In the genomic region with DNA sequence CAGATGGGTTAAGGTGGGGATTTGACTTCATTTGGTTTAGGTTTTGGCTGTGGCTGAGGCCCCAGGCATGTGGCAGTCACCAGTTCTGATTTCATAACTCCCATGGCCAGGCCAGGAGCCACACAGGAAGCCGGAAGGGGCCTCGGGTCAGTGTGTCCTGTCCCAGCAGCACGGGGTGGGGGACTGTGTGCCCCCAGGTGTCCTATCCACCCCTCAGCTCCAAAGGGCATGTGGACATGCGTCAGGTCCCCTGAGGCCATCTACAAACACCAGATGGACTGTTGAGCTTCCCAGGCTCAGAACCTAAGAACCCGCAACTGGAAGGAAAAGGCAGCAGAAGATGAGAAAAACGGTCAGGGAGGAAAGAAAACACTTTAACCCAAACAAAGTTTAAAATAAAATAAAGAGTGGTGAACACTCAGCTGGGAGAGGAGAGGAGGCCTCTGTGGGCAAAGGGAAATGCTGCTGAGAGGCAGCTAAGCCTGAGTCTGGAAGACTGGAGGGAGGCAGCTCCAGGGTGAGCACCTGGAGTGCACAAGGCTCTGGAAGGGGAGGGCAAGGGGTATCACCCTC, we compare ENCODE assay signal across 9 cellular contexts.
DNase-seq lines count a peak whose midpoint lies in the region; ATAC-seq and TF ChIP-seq lines count a peak whose summit lies in the region.
"Had no signal": no experiment of that assay in that cellular context is flagged by ENCODE, and none has a peak within 500 bp of the region (broad histone marks: within the 10 kb centered on the region; RNA-seq: fewer than 3 reads in every experiment).

No MANE protein-coding gene starts in this region.

- peak overlapping the region; percentile 11 for H3K27ac ChIP-seq in urinary bladder (ENCODE audit: low read depth)

- H3K4me3 ChIP-seq in mucosa of descending colon (no peak overlapping the region), urinary bladder (ENCODE audit: low read depth, low read length) (no peak overlapping the region)

- H3K9me3 ChIP-seq in mucosa of descending colon = no peaks in the 10 kb centered on the region
- H3K9me3 ChIP-seq: Peyer's patch had no signal

- H3K4me3 Mint-ChIP-seq in activated naive CD4-positive, alpha-beta T cell treated with anti-CD3 and anti-CD28 coated beads, Interleukin-2, amount 10 ng/mL, durations not matched to agents 7 days and 5 days = peak overlapping the region; percentile 53
- no peak overlapping the region for H3K4me3 Mint-ChIP-seq in chondrocyte (ENCODE audit: unreplicated experiment)

- peaks cover 56% of the 10 kb centered on the region for H3K4me1 Mint-ChIP-seq in activated naive CD4-positive, alpha-beta T cell treated with anti-CD3 and anti-CD28 coated beads, Interleukin-2, amount 10 ng/mL, durations not matched to agents 7 days and 5 days
- peaks cover 32% of the 10 kb centered on the region for H3K4me1 Mint-ChIP-seq in chondrocyte (ENCODE audit: low read depth)

- peak overlapping the region; percentile 88 for H3K27ac Mint-ChIP-seq in activated naive CD4-positive, alpha-beta T cell treated with anti-CD3 and anti-CD28 coated beads, Interleukin-2, amount 10 ng/mL, durations not matched to agents 7 days and 5 days
- peak overlapping the region; percentile 92 for H3K27ac Mint-ChIP-seq in chondrocyte (ENCODE audit: unreplicated experiment)

- H3K4me1 ChIP-seq in mucosa of descending colon (ENCODE audit: low read depth) (no peaks in the 10 kb centered on the region), urinary bladder (ENCODE audit: insufficient read depth) (no peaks in the 10 kb centered on the region)

- H3K36me3 ChIP-seq in mucosa of descending colon (ENCODE audit: low read depth) = no peaks in the 10 kb centered on the region
- no peaks in the 10 kb centered on the region for H3K36me3 ChIP-seq in urinary bladder (ENCODE audit: insufficient read depth)
- H3K36me3 ChIP-seq: Peyer's patch had no signal

- ATAC-seq in mucosa of descending colon (peak; percentile 11), GM21447 (IDR thresholded peaks at IDR 0.05; ENCODE audit: unreplicated experiment) (no peak)

- CTCF ChIA-PET in activated naive CD4-positive, alpha-beta T cell treated with anti-CD3 and anti-CD28 coated beads, Interleukin-2, amount 10 ng/mL, durations not matched to agents 7 days and 5 days (lab: Charles Lee) = interaction anchor here (0.9 to 3.3 kb wide), 7 partner anchors 11 to 325 kb away, joined by 3 to 24 read pairs (median 4); no protein-coding TSS in a partner anchor

- peaks cover 42% of the 10 kb centered on the region for H3K27me3 Mint-ChIP-seq in activated naive CD4-positive, alpha-beta T cell treated with anti-CD3 and anti-CD28 coated beads, Interleukin-2, amount 10 ng/mL, durations not matched to agents 7 days and 5 days
- no peaks in the 10 kb centered on the region for H3K27me3 Mint-ChIP-seq in chondrocyte (ENCODE audit: low read depth)

- peaks cover 7% of the 10 kb centered on the region for H3K9me3 Mint-ChIP-seq in activated naive CD4-positive, alpha-beta T cell treated with anti-CD3 and anti-CD28 coated beads, Interleukin-2, amount 10 ng/mL, durations not matched to agents 7 days and 5 days
- no peaks in the 10 kb centered on the region for H3K9me3 Mint-ChIP-seq in chondrocyte (ENCODE audit: low read depth)

- peaks cover 29% of the 10 kb centered on the region for H3K36me3 Mint-ChIP-seq in activated naive CD4-positive, alpha-beta T cell treated with anti-CD3 and anti-CD28 coated beads, Interleukin-2, amount 10 ng/mL, durations not matched to agents 7 days and 5 days
- H3K36me3 Mint-ChIP-seq in chondrocyte (ENCODE audit: low read depth) = no peaks in the 10 kb centered on the region

- TF ChIP-seq CTCF in chondrocyte (IDR thresholded peaks at IDR 0.05) (no peak), mucosa of descending colon (IDR thresholded peaks at IDR 0.05) (no peak)

- no peak for DNase-seq in activated naive CD4-positive, alpha-beta T cell treated with anti-CD3 and anti-CD28 coated beads, Interleukin-2, amount 10 ng/mL, durations not matched to agents 7 days and 5 days
- DNase-seq in activated naive CD4-positive, alpha-beta T cell (lab: John Stamatoyannopoulos, UW) = no peak
- DNase-seq in chondrocyte (ENCODE audit: low spot score) = no peak
- no peak for DNase-seq in mucosa of descending colon
- no peak for DNase-seq in NCI-H510A (lab: John Stamatoyannopoulos, UW)
- no peak for DNase-seq in GOT3 (lab: John Stamatoyannopoulos, UW)

- intact Hi-C loops in mucosa of descending colon (cut with DNase I, micrococcal nuclease) = no loop called here

- 58% methylated on average over 6 of the region's 6 CpGs for WGBS in urinary bladder
